ENCODE assay signal across 8 cellular contexts in genomic region chr19:18281082-18282020, GRCh38. TPM values are rescaled to one million over a fixed set of nuclear protein-coding genes. Genes with fewer than 3 reads are reported as not detected.
DNase-seq lines count a peak whose midpoint lies in the region; ATAC-seq and TF ChIP-seq lines count a peak whose summit lies in the region.

TSS of gene JUND (minus strand) at chr19:18281622. CDS start at chr19:18281484, 138 bp downstream.

- H3K4me3 Mint-ChIP-seq in activated CD4-positive, alpha-beta T cell treated with anti-CD3 and anti-CD28 coated beads, Interleukin-2, amount 10 ng/mL, durations not matched to agents 24 days and 14 days = peak within 1 kb of the TSS; percentile 99

- peaks cover 42 to 50% (median 48%) of the 10 kb centered on the region in 11 experiments for H4K20me1 ChIP-seq in BLaER1 treated with 17β-estradiol and CSF1 and Interleukin-3, amounts not matched to agents 10 nM and 100 nM

- peak within 1 kb of the TSS; percentile 95 to 100 (median 99) for H3K9ac ChIP-seq in BLaER1 treated with 17β-estradiol and CSF1 and Interleukin-3, amounts not matched to agents 10 nM and 100 nM
- H3K9ac ChIP-seq in colonic mucosa (ENCODE audit: low read depth in 2 of 2, low read length in 2 of 2) = peak within 1 kb of the TSS; percentile 99 to 100

- peaks cover 1% of the 10 kb centered on the region for H3K27me3 Mint-ChIP-seq in activated CD4-positive, alpha-beta T cell treated with anti-CD3 and anti-CD28 coated beads, Interleukin-2, amount 10 ng/mL, durations not matched to agents 24 days and 14 days

- H3K9me3 ChIP-seq in BLaER1 treated with 17β-estradiol and CSF1 and Interleukin-3, amounts not matched to agents 10 nM and 100 nM (replicated peaks in 1 of 11) = no peaks in the 10 kb centered on the region
- H3K9me3 ChIP-seq in colonic mucosa = no peaks in the 10 kb centered on the region

- peaks cover 47 to 69% (median 59%) of the 10 kb centered on the region in 10 experiments for H3K4me1 ChIP-seq in BLaER1 treated with 17β-estradiol and CSF1 and Interleukin-3, amounts not matched to agents 10 nM and 100 nM
- H3K4me1 ChIP-seq in colonic mucosa = peaks cover 17% of the 10 kb centered on the region

- peaks cover 39% of the 10 kb centered on the region for H3K36me3 Mint-ChIP-seq in activated CD4-positive, alpha-beta T cell treated with anti-CD3 and anti-CD28 coated beads, Interleukin-2, amount 10 ng/mL, durations not matched to agents 24 days and 14 days (ENCODE audit: low read depth)

- no peaks in the 10 kb centered on the region for H3K27me3 ChIP-seq in BLaER1 treated with 17β-estradiol and CSF1 and Interleukin-3, amounts not matched to agents 10 nM and 100 nM
- no peaks in the 10 kb centered on the region for H3K27me3 ChIP-seq in colonic mucosa

- peaks cover 3% of the 10 kb centered on the region for H3K9me3 Mint-ChIP-seq in activated CD4-positive, alpha-beta T cell treated with anti-CD3 and anti-CD28 coated beads, Interleukin-2, amount 10 ng/mL, durations not matched to agents 24 days and 14 days

- H3K4me3 ChIP-seq in BLaER1 treated with 17β-estradiol and CSF1 and Interleukin-3, amounts not matched to agents 10 nM and 100 nM = peak within 1 kb of the TSS; percentile 81 to 99 (median 92)
- peak within 1 kb of the TSS; percentile 83 for H3K4me3 ChIP-seq in colonic mucosa

- peaks cover 46% of the 10 kb centered on the region for H3K4me1 Mint-ChIP-seq in activated CD4-positive, alpha-beta T cell treated with anti-CD3 and anti-CD28 coated beads, Interleukin-2, amount 10 ng/mL, durations not matched to agents 24 days and 14 days

- intact Hi-C loops in activated CD4-positive, alpha-beta T cell treated with anti-CD3 and anti-CD28 coated beads, Interleukin-2, amount 10 ng/mL, durations not matched to agents 24 days and 14 days (cut with micrococcal nuclease) = loop anchor here (1.0 kb wide), 1 partner anchor 9 kb away; no protein-coding TSS in a partner anchor
- intact Hi-C loops in colonic mucosa (cut with DNase I) = loop anchor here (2.0 kb wide), 1 partner anchor 37 kb away; no protein-coding TSS in a partner anchor
- intact Hi-C loops in left colon (cut with DNase I, micrococcal nuclease) = no loop called here

- TF ChIP-seq CTCF in colonic mucosa (IDR thresholded peaks at IDR 0.05) = no peak

- H3K36me3 ChIP-seq in BLaER1 treated with 17β-estradiol and CSF1 and Interleukin-3, amounts not matched to agents 10 nM and 100 nM = peaks cover 16 to 26% (median 21%) of the 10 kb centered on the region in 11 experiments
- H3K36me3 ChIP-seq in colonic mucosa = peaks cover 3% of the 10 kb centered on the region

- peak within 1 kb of the TSS; percentile 96 to 100 (median 98) for H3K27ac ChIP-seq in BLaER1 treated with 17β-estradiol and CSF1 and Interleukin-3, amounts not matched to agents 10 nM and 100 nM
- peak within 1 kb of the TSS; percentile 100 for H3K27ac ChIP-seq in colonic mucosa

- peak within 1 kb of the TSS; percentile 98 for H3K27ac Mint-ChIP-seq in activated CD4-positive, alpha-beta T cell treated with anti-CD3 and anti-CD28 coated beads, Interleukin-2, amount 10 ng/mL, durations not matched to agents 24 days and 14 days

- peak; percentile 55 for ATAC-seq in HG03457 (IDR thresholded peaks at IDR 0.05; ENCODE audit: unreplicated experiment)
- ATAC-seq in left colon = peak; percentile 60

- H3K4me2 ChIP-seq in BLaER1 treated with 17β-estradiol and CSF1 and Interleukin-3, amounts not matched to agents 10 nM and 100 nM = peak within 1 kb of the TSS; percentile 85 to 98 (median 95)

- DNase-seq in GM19240 (ENCODE audit: insufficient read length, low spot score) (peak; percentile 94), NCI-H524 treated with DMSO at 0.1 percent for 48 hours (lab: John Stamatoyannopoulos, UW) (peak; percentile 42), colonic mucosa (peak; percentile 96), left colon (peak; percentile 97 to 98)
- peak; percentile 99 for DNase-seq in activated CD4-positive, alpha-beta T cell treated with anti-CD3 and anti-CD28 coated beads, Interleukin-2, amount 10 ng/mL, durations not matched to agents 24 days and 14 days
- peak; percentile 92 to 95 for DNase-seq in stimulated activated CD4-positive, alpha-beta T cell treated with anti-CD3 and anti-CD28 coated beads, Interleukin-1b, Interleukin-23, amount 100 ng/mL, for 4 hours (ENCODE audit: low read depth in 2 of 2)

RNA-seq across cellular contexts. Expression of gene JUND, which starts in this region (rescaled TPM):
- 382 and 413 TPM in 2 replicates for total RNA-seq in activated CD4-positive, alpha-beta T cell treated with anti-CD3 and anti-CD28 coated beads, Interleukin-2, amount 10 ng/mL, durations not matched to agents 24 days and 14 days
- total RNA-seq in colonic mucosa = 100 to 1,000 TPM; 177 to 418 TPM
- 100 to 1,000 TPM; 361 to 374 TPM for total RNA-seq in left colon

Comparison
In these comparisons a context has a peak if more than half of its experiments do, and no peak if none do; other contexts are left out.
1. Peak in every context shown above with its lines: DNase-seq, ATAC-seq, H3K4me3 ChIP-seq and H3K27ac ChIP-seq.
2. DNase-seq: peak in every context shown above with its lines; median percentile 99 in activated CD4-positive, alpha-beta T cell treated with anti-CD3 and anti-CD28 coated beads, Interleukin-2, amount 10 ng/mL, durations not matched to agents 24 days and 14 days; 98 in left colon; 96 in colonic mucosa; 94 in GM19240; 94 in stimulated activated CD4-positive, alpha-beta T cell treated with anti-CD3 and anti-CD28 coated beads, Interleukin-1b, Interleukin-23, amount 100 ng/mL, for 4 hours; 42 in NCI-H524 treated with DMSO at 0.1 percent for 48 hours.
3. intact Hi-C loops: an anchor here in activated CD4-positive, alpha-beta T cell treated with anti-CD3 and anti-CD28 coated beads, Interleukin-2, amount 10 ng/mL, durations not matched to agents 24 days and 14 days (1.0 kb wide) and colonic mucosa (2.0 kb wide); none called in left colon.